ENCODE assay signal across 10 cellular contexts in genomic region chr10:132446195-132446581, GRCh38. TPM values are rescaled to one million over a fixed set of nuclear protein-coding genes. Genes with fewer than 3 reads are reported as not detected.
DNase-seq lines count a peak whose midpoint lies in the region; TF ChIP-seq lines count a peak whose summit lies in the region.
"Had no signal": no experiment of that assay in that cellular context is flagged by ENCODE, and none has a peak within 500 bp of the region (broad histone marks: within the 10 kb centered on the region; RNA-seq: fewer than 3 reads in every experiment).

No MANE protein-coding gene starts in this region.

- H4K20me1 ChIP-seq in Loucy (ENCODE audit: insufficient read depth, low read length, poor library complexity, severe bottlenecking) (no peaks in the 10 kb centered on the region), neural progenitor cell (ENCODE audit: low read depth) (no peaks in the 10 kb centered on the region), MM.1S (ENCODE audit: insufficient read depth, low read length) (no peaks in the 10 kb centered on the region)

- H3K9me3 Mint-ChIP-seq in chondrocyte (ENCODE audit: low read depth), result no peaks in the 10 kb centered on the region
- H3K9me3 Mint-ChIP-seq in neural progenitor cell, result no peaks in the 10 kb centered on the region

- H3K4me3 ChIP-seq in Loucy (ENCODE audit: low read length, poor library complexity, severe bottlenecking) (peak overlapping the region; percentile 70), neural progenitor cell (no peak overlapping the region), MM.1S (ENCODE audit: low read length) (no peak overlapping the region)
- H3K4me3 ChIP-seq: testis had no signal

- H3K27me3 ChIP-seq in Loucy (ENCODE audit: insufficient read depth, low read length, poor library complexity, severe bottlenecking), result no peaks in the 10 kb centered on the region
- no peaks in the 10 kb centered on the region for H3K27me3 ChIP-seq in neural progenitor cell
- H3K27me3 ChIP-seq in MM.1S (replicated peaks; ENCODE audit: insufficient read depth, low read length), result no peaks in the 10 kb centered on the region
- H3K27me3 ChIP-seq: testis had no signal

- peak overlapping the region; percentile 89 for H3K4me2 ChIP-seq in Loucy (ENCODE audit: low read depth, low read length, poor library complexity, severe bottlenecking)
- no peak overlapping the region for H3K4me2 ChIP-seq in neural progenitor cell
- no peak overlapping the region for H3K4me2 ChIP-seq in MM.1S (ENCODE audit: low read depth, low read length)

- H3K36me3 ChIP-seq in Loucy (ENCODE audit: insufficient read depth, low read length) (no peaks in the 10 kb centered on the region), neural progenitor cell (no peaks in the 10 kb centered on the region), MM.1S (replicated peaks; ENCODE audit: insufficient read depth, low read length) (no peaks in the 10 kb centered on the region)

- no peaks in the 10 kb centered on the region for H3K79me2 ChIP-seq in Loucy (ENCODE audit: insufficient read depth, low read length)
- no peaks in the 10 kb centered on the region for H3K79me2 ChIP-seq in neural progenitor cell (ENCODE audit: low read depth)
- H3K79me2 ChIP-seq in MM.1S (ENCODE audit: low read length), result no peaks in the 10 kb centered on the region

- TF ChIP-seq CTCF in C4-2B (conservative IDR thresholded peaks at IDR 0.05), result no peak
- no peak for TF ChIP-seq CTCF in Loucy (conservative IDR thresholded peaks at IDR 0.05; ENCODE audit: low read length)
- no peak for TF ChIP-seq CTCF in chondrocyte (IDR thresholded peaks at IDR 0.05)
- TF ChIP-seq CTCF in neural progenitor cell (IDR thresholded peaks at IDR 0.05), result no peak
- no peak for TF ChIP-seq CTCF in MM.1S (IDR thresholded peaks at IDR 0.05; ENCODE audit: low read length)

- no peaks in the 10 kb centered on the region for H3K9me2 ChIP-seq in Loucy (replicated peaks; ENCODE audit: low read depth, low read length)
- H3K9me2 ChIP-seq in MM.1S (replicated peaks; ENCODE audit: insufficient read depth, low read length), result no peaks in the 10 kb centered on the region

- DNase-seq in chondrocyte (ENCODE audit: low spot score), result no peak
- no peak for DNase-seq in neural progenitor cell (ENCODE audit: low spot score)
- DNase-seq in activated gamma-delta T cell (lab: John Stamatoyannopoulos, UW), result no peak
- DNase-seq in stimulated activated CD4-positive, alpha-beta T cell treated with anti-CD3 and anti-CD28 coated beads, Interleukin-12 subunit alpha, Interleukin-12 subunit beta, amount 100 ng/mL, for 4 hours, result no peak
- DNase-seq in DMS153 (lab: John Stamatoyannopoulos, UW), result no peak
- DNase-seq in MM.1S, result no peak
- DNase-seq: DMS 273 treated with DMSO at 0.1 percent for 48 hours had no signal

- H3K27me3 Mint-ChIP-seq in chondrocyte (ENCODE audit: low read depth), result no peaks in the 10 kb centered on the region
- peaks cover 14% of the 10 kb centered on the region for H3K27me3 Mint-ChIP-seq in neural progenitor cell (ENCODE audit: insufficient read depth, low read depth)

- H3K9ac ChIP-seq in Loucy (ENCODE audit: low read depth, low read length, poor library complexity, severe bottlenecking), result peak overlapping the region; percentile 89
- no peak overlapping the region for H3K9ac ChIP-seq in neural progenitor cell
- no peak overlapping the region for H3K9ac ChIP-seq in MM.1S (ENCODE audit: low read length)

- no peaks in the 10 kb centered on the region for H3K9me3 ChIP-seq in Loucy (ENCODE audit: insufficient read depth, low read depth, low read length)
- no peaks in the 10 kb centered on the region for H3K9me3 ChIP-seq in neural progenitor cell (ENCODE audit: low read depth)
- H3K9me3 ChIP-seq in MM.1S (replicated peaks; ENCODE audit: insufficient read depth, low read length), result no peaks in the 10 kb centered on the region
- H3K9me3 ChIP-seq: testis had no signal

- peaks cover 36% of the 10 kb centered on the region for H3K4me1 Mint-ChIP-seq in chondrocyte (ENCODE audit: low read depth)
- peaks cover 29% of the 10 kb centered on the region for H3K4me1 Mint-ChIP-seq in neural progenitor cell

- H3F3A ChIP-seq in Loucy (ENCODE audit: low read depth), result peaks cover 10% of the 10 kb centered on the region; the same call in 1 of the 2 replicates
- H3F3A ChIP-seq in neural progenitor cell (ENCODE audit: low read depth), result peaks cover 31% of the 10 kb centered on the region
- H3F3A ChIP-seq in MM.1S (ENCODE audit: insufficient read depth, low read length), result no peaks in the 10 kb centered on the region

- H3K4me1 ChIP-seq in Loucy (ENCODE audit: insufficient read depth, low read length, poor library complexity, severe bottlenecking), result peaks cover 80% of the 10 kb centered on the region
- H3K4me1 ChIP-seq in neural progenitor cell, result peaks cover 27% of the 10 kb centered on the region
- peaks cover 13% of the 10 kb centered on the region for H3K4me1 ChIP-seq in MM.1S (ENCODE audit: low read length)

- no peak overlapping the region for H3K4me3 Mint-ChIP-seq in chondrocyte (ENCODE audit: unreplicated experiment)
- H3K4me3 Mint-ChIP-seq in neural progenitor cell, result no peak overlapping the region

- peak overlapping the region; percentile 51 for H3K27ac Mint-ChIP-seq in chondrocyte (ENCODE audit: unreplicated experiment)
- peak overlapping the region; percentile 83 for H3K27ac Mint-ChIP-seq in neural progenitor cell

- H2AFZ ChIP-seq in Loucy (ENCODE audit: low read length), result no peak overlapping the region
- no peak overlapping the region for H2AFZ ChIP-seq in neural progenitor cell (replicated peaks)
- no peak overlapping the region for H2AFZ ChIP-seq in MM.1S (ENCODE audit: low read length)

- no peaks in the 10 kb centered on the region for H3K36me3 Mint-ChIP-seq in chondrocyte (ENCODE audit: low read depth)
- peaks cover 3% of the 10 kb centered on the region for H3K36me3 Mint-ChIP-seq in neural progenitor cell

- H3K27ac ChIP-seq in C4-2B (peak overlapping the region; percentile 74), neural progenitor cell (no peak overlapping the region), MM.1S (ENCODE audit: low read length) (no peak overlapping the region)
- H3K27ac ChIP-seq: testis had no signal

RNA-seq across cellular contexts. Expression of gene PWWP2B, which starts 49.2 kb away (rescaled TPM):
- total RNA-seq in chondrocyte, result 9.9 to 13.9 TPM (median 13.2 TPM) in 3 replicates
- total RNA-seq in neural progenitor cell (ENCODE audit: low replicate concordance), result 0.34 and 1.5 TPM in 2 replicates
